28 cellular contexts compared by ENCODE assay signal in genomic region chr20:8291200-8291599, GRCh38.
"Had no signal": no experiment of that assay in that cellular context is flagged by ENCODE, and none has a peak within 500 bp of the region (broad histone marks: within the 10 kb centered on the region; RNA-seq: fewer than 3 reads in every experiment).

No MANE protein-coding gene starts in this region.

- H3K9me3 ChIP-seq: ovary, psoas muscle, spleen, thoracic aorta, thyroid gland, tibial nerve, upper lobe of left lung, vagina had no signal

- H3K4me3 ChIP-seq: neural progenitor cell, ovary, psoas muscle, skin epidermis, smooth muscle cell, spleen, thoracic aorta, thyroid gland, tibial nerve, upper lobe of left lung, vagina had no signal

- H3K27me3 ChIP-seq: neural progenitor cell, ovary, spleen, thyroid gland, tibial nerve, upper lobe of left lung, vagina had no signal

- H3K36me3 ChIP-seq: neural progenitor cell, ovary, spleen, thoracic aorta, thyroid gland, tibial nerve, upper lobe of left lung, vagina had no signal

- DNase-seq: natural killer cell; occipital lobe; ovary; posterior cingulate gyrus; psoas muscle; right cardiac atrium; spleen; stimulated activated CD4-positive, alpha-beta T cell treated with anti-CD3 and anti-CD28 coated beads, Interleukin-12 subunit alpha, Interleukin-12 subunit beta, amount 100 ng/mL, for 4 hours; stimulated activated CD4-positive, alpha-beta T cell treated with anti-CD3 and anti-CD28 coated beads, Interleukin-1b, Interleukin-23, amount 100 ng/mL, for 48 hours; stimulated activated CD4-positive, alpha-beta T cell treated with anti-CD3 and anti-CD28 coated beads, Interleukin-4, amount 100 ng/mL, for 1 hour; stimulated activated CD4-positive, alpha-beta T cell treated with anti-CD3 and anti-CD28 coated beads, Interleukin-4, amount 100 ng/mL, for 4 hours; stimulated activated CD8-positive, alpha-beta memory T cell treated with anti-CD3 and anti-CD28 coated beads, Interleukin-4, amount 100 ng/mL, for 48 hours; stimulated activated naive CD4-positive, alpha-beta T cell; stimulated activated naive CD8-positive, alpha-beta T cell treated with anti-CD3 and anti-CD28 coated beads, Interleukin-15, amount 100 ng/mL, for 72 hours; stimulated activated naive CD8-positive, alpha-beta T cell treated with anti-CD3 and anti-CD28 coated beads, Interleukin-15, Interleukin-2, amounts not matched to agents 100 U/mL and 50 U/mL, for 24 hours; substantia nigra; thyroid gland; upper lobe of left lung had no signal

- H3K4me1 ChIP-seq: spleen, thyroid gland, tibial nerve, upper lobe of left lung had no signal

- FAIRE-seq: urothelium cell line had no signal

- H3K9ac ChIP-seq: neural progenitor cell, parathyroid adenoma had no signal

- ATAC-seq: natural killer cell; psoas muscle; right cardiac atrium; sciatic nerve; stimulated activated memory B cell treated with anti-CD40 and anti-IgM and Interleukin-4, amounts not matched to agents 10 μg/mL and 1 μg/mL and 100 μg/mL, for 72 hours; stimulated activated naive CD8-positive, alpha-beta T cell treated with anti-CD3 and anti-CD28 coated beads, Interleukin-15, amount 100 ng/mL, for 72 hours; stimulated activated naive CD8-positive, alpha-beta T cell treated with anti-CD3 and anti-CD28 coated beads, Interleukin-15, Interleukin-2, amounts not matched to agents 100 U/mL and 50 U/mL, for 24 hours had no signal

- H3K4me2 ChIP-seq: neural progenitor cell, smooth muscle cell had no signal

- H2AFZ ChIP-seq: neural progenitor cell, parathyroid adenoma had no signal

- H3K27ac ChIP-seq: neural progenitor cell, ovary, parathyroid adenoma, psoas muscle, skin epidermis, spleen, thoracic aorta, thyroid gland, tibial nerve, upper lobe of left lung, vagina had no signal
